ENCODE assay signal across 8 cellular contexts in genomic region chr11:107563702-107564101, GRCh38. TPM values are rescaled to one million over a fixed set of nuclear protein-coding genes. Genes with fewer than 3 reads are reported as not detected.
DNase-seq lines count a peak whose midpoint lies in the region; TF ChIP-seq lines count a peak whose summit lies in the region.

No MANE protein-coding gene starts in this region.

- no peak overlapping the region for H2AK5ac ChIP-seq in H9 (ENCODE audit: insufficient read length, low read length)

- H3K27ac ChIP-seq in H9 (ENCODE audit: insufficient read length, low read depth, low read length) = no peak overlapping the region
- peak overlapping the region; percentile 73 for H3K27ac ChIP-seq in mammary epithelial cell (ENCODE audit: insufficient read depth, low read depth, low read length)
- H3K27ac ChIP-seq in liver (ENCODE audit: low read depth in 1 of 2, low read length in 2 of 2) = no peak overlapping the region
- H3K27ac ChIP-seq in transverse colon = peak overlapping the region in 2 of 4 donors; percentile 2 to 19

- no peak overlapping the region for H3K56ac ChIP-seq in H9 (ENCODE audit: insufficient read length, low read depth, low read length)

- H3K14ac ChIP-seq in H9 (ENCODE audit: insufficient read depth, low read length) = no peak overlapping the region

- no TSS peak for BruUV-seq in mammary epithelial cell (replicated peaks; lab: Mats Ljungman, UMichigan)

- H3K4me3 ChIP-seq in mammary epithelial cell (replicated peaks in 1 of 3; ENCODE audit: insufficient read depth in 1 of 3, low read depth in 2 of 3, low read length in 3 of 3) = no peak overlapping the region
- H3K4me3 ChIP-seq in liver (ENCODE audit: low read depth in 1 of 3, low read length in 3 of 3) = no peak overlapping the region
- no peak overlapping the region for H3K4me3 ChIP-seq in transverse colon

- no peak overlapping the region for H2BK15ac ChIP-seq in H9 (ENCODE audit: low read depth, low read length)

- H3K27me3 Mint-ChIP-seq in H9 (ENCODE audit: low read depth) = no peaks in the 10 kb centered on the region; the same call in none of the 2 replicates

- H3K9me3 ChIP-seq in H9 (ENCODE audit: control insufficient read depth, low read depth, low read length) (no peaks in the 10 kb centered on the region), mammary epithelial cell (replicated peaks; ENCODE audit: insufficient read depth, low read length) (no peaks in the 10 kb centered on the region), liver (ENCODE audit: control insufficient read depth in 4 of 4, low read length in 3 of 4) (no peaks in the 10 kb centered on the region), transverse colon (no peaks in the 10 kb centered on the region)

- dilution Hi-C loops in mammary epithelial cell (cut with HindIII; ENCODE audit: low sequenced_read_pairs) = no loop called here

- no peaks in the 10 kb centered on the region for H3K9me3 Mint-ChIP-seq in H9

- H4K91ac ChIP-seq in H9 (ENCODE audit: insufficient read length, low read depth, low read length) = no peak overlapping the region

- H3K79me1 ChIP-seq in H9 (ENCODE audit: insufficient read depth, low read depth, low read length, poor library complexity, severe bottlenecking) = no peaks in the 10 kb centered on the region

- H2BK20ac ChIP-seq in H9 (ENCODE audit: low read depth, low read length, poor library complexity, severe bottlenecking) = no peak overlapping the region

- H3K27ac Mint-ChIP-seq in H9 = no peak overlapping the region

- TF ChIP-seq RAD21 in liver (IDR thresholded peaks at IDR 0.05) = peak; percentile 80

- H2AFZ ChIP-seq in H9 (ENCODE audit: low read length) (no peak overlapping the region), mammary epithelial cell (ENCODE audit: low read depth, low read length) (no peak overlapping the region)

- no peak overlapping the region for H3K23ac ChIP-seq in H9 (ENCODE audit: insufficient read length, low read depth, low read length)

- TF ChIP-seq CTCF in H9 (conservative IDR thresholded peaks at IDR 0.05) (peak; percentile 72), mammary epithelial cell (conservative IDR thresholded peaks at IDR 0.05 in 1 of 2, IDR thresholded peaks at IDR 0.05 in 1 of 2; ENCODE audit: extremely low read depth in 1 of 2, insufficient read depth in 1 of 2, low read depth in 1 of 2, low read length in 2 of 2) (peak; percentile 41 to 69), liver (IDR thresholded peaks at IDR 0.05; ENCODE audit: low read depth, low read length, missing input control) (peak; percentile 61), transverse colon (IDR thresholded peaks at IDR 0.05) (peak; percentile 42 to 51 (median 45))

- H2BK12ac ChIP-seq in H9 (ENCODE audit: insufficient read length, low read depth, low read length) = no peak overlapping the region

- no peaks in the 10 kb centered on the region for H3K27me3 ChIP-seq in H9 (ENCODE audit: insufficient read depth, low read length)
- no peaks in the 10 kb centered on the region for H3K27me3 ChIP-seq in mammary epithelial cell (ENCODE audit: insufficient read depth, low read length)
- H3K27me3 ChIP-seq in liver (ENCODE audit: control insufficient read depth in 4 of 4, insufficient read depth in 4 of 4, low read length in 3 of 4) = no peaks in the 10 kb centered on the region
- no peaks in the 10 kb centered on the region for H3K27me3 ChIP-seq in transverse colon

- H3K4me1 Mint-ChIP-seq in H9 = peaks cover 16 to 20% of the 10 kb centered on the region in 2 experiments

- CTCF ChIA-PET in mammary epithelial cell (lab: Charles Lee; ENCODE audit: low non-redundant PET) = interaction anchor here (0.7 to 1.5 kb wide), 2 partner anchors 126 to 295 kb away, joined by 3 to 8 read pairs; no protein-coding TSS in a partner anchor

- H4K8ac ChIP-seq in H9 (replicated peaks; ENCODE audit: insufficient read length, low read depth, low read length) = no peak overlapping the region

- H3K4me2 ChIP-seq in H9 (ENCODE audit: insufficient read depth, insufficient read length, low read length) (no peak overlapping the region), mammary epithelial cell (ENCODE audit: insufficient read depth, low read depth, low read length) (peak overlapping the region; percentile 79)

- H3K36me3 Mint-ChIP-seq in H9 (ENCODE audit: insufficient read depth in 1 of 3, low read depth in 3 of 3) = peaks cover 0 to 10% (median 0%) of the 10 kb centered on the region in 3 experiments; a peak in 4 of 7 replicates

- H3K4me1 ChIP-seq in H9 (ENCODE audit: insufficient read depth, low read length) (peaks cover 2% of the 10 kb centered on the region; the same call in 1 of the 2 replicates), mammary epithelial cell (ENCODE audit: insufficient read depth, low read length) (peaks cover 36% of the 10 kb centered on the region), liver (ENCODE audit: control insufficient read depth in 4 of 4, insufficient read depth in 4 of 4, low read length in 3 of 4) (peaks cover 0 to 18% (median 13%) of the 10 kb centered on the region in 4 donors), transverse colon (peaks cover 10 to 18% (median 14%) of the 10 kb centered on the region in 4 donors)

- H3K4ac ChIP-seq in H9 (ENCODE audit: low read depth, low read length) = no peak overlapping the region

- peak overlapping the region in 1 of 2 experiments; percentile 37; a peak in 1 of 5 replicates for H3K4me3 Mint-ChIP-seq in H9

- H2BK5ac ChIP-seq in H9 (ENCODE audit: insufficient read length, low read length) = no peak overlapping the region

- H4K5ac ChIP-seq in H9 (ENCODE audit: insufficient read length, low read depth, low read length) = no peak overlapping the region

- H4K20me1 ChIP-seq in H9 (ENCODE audit: control insufficient read depth, insufficient read depth, insufficient read length) (no peaks in the 10 kb centered on the region), mammary epithelial cell (ENCODE audit: insufficient read depth, low read length) (peaks cover 2% of the 10 kb centered on the region)

- peak; percentile 58 for DNase-seq in NCI-H510A treated with DMSO at 0.1 percent for 48 hours (lab: John Stamatoyannopoulos, UW)
- no peak for DNase-seq in NCI-H510A (lab: John Stamatoyannopoulos, UW)
- no peak for DNase-seq in H9
- DNase-seq in M059J (ENCODE audit: low read depth) = peak; percentile 74
- peak; percentile 43 to 87 for DNase-seq in SW 1271 (lab: John Stamatoyannopoulos, UW)
- peak; percentile 48 for DNase-seq in mammary epithelial cell
- DNase-seq in transverse colon = peak; percentile 16

- H3K18ac ChIP-seq in H9 (ENCODE audit: insufficient read length, low read depth, low read length) = no peak overlapping the region

- in situ Hi-C loops in mammary epithelial cell (cut with MboI; ENCODE audit: low sequenced_read_pairs in 2 of 2) (no loop called here), transverse colon (cut with MboI; ENCODE audit: low pct_ligation_motif_present in 1 of 4, low pct_unique_long_range_greater_than_20kb in 1 of 4, low sequenced_read_pairs in 3 of 4) (no loop called here)

- no peak for TF ChIP-seq POLR2A in transverse colon (IDR thresholded peaks at IDR 0.05)

- WGBS in H9 (ENCODE audit: extremely low coverage, insufficient read length, low lambda C conversion rate) = no CpG with 5 or more reads among the region's 2 CpGs
- 0% methylated on average over 2 of the region's 2 CpGs for WGBS in mammary epithelial cell (ENCODE audit: low coverage, missing lambda C conversion rate)
- 2% methylated on average over 2 of the region's 2 CpGs for WGBS in liver
- 0 to 8% methylated on average over 2 of the region's 2 CpGs for WGBS in transverse colon (ENCODE audit: low coverage in 1 of 2), 2 donors

- H3K9ac ChIP-seq in H9 (ENCODE audit: extremely low read depth, insufficient read length, low read length) (no peak overlapping the region), mammary epithelial cell (ENCODE audit: insufficient read depth, low read length) (peak overlapping the region; percentile 22), liver (ENCODE audit: low read depth in 1 of 2, low read length in 2 of 2) (no peak overlapping the region)

- no peaks in the 10 kb centered on the region for H3K36me3 ChIP-seq in mammary epithelial cell (ENCODE audit: insufficient read depth, low read length)
- H3K36me3 ChIP-seq in liver (ENCODE audit: control insufficient read depth in 4 of 4, insufficient read depth in 3 of 4, low read depth in 1 of 4, low read length in 3 of 4) = peaks cover 0 to 3% (median under 1%) of the 10 kb centered on the region in 4 donors
- H3K36me3 ChIP-seq in transverse colon = peaks cover 0 to 14% (median 0%) of the 10 kb centered on the region in 4 donors

- H3K79me2 ChIP-seq in H9 (ENCODE audit: insufficient read depth, low read length) (no peaks in the 10 kb centered on the region; the same call in 1 of the 2 replicates), mammary epithelial cell (ENCODE audit: insufficient read depth, low read length) (peaks cover 22% of the 10 kb centered on the region)

- peaks cover 6% of the 10 kb centered on the region for H3K23me2 ChIP-seq in H9 (ENCODE audit: insufficient read length, low read depth, low read length, poor library complexity, severe bottlenecking)

- intact Hi-C loops in mammary epithelial cell (cut with micrococcal nuclease) = loop anchor here (1.0 to 5.0 kb wide), 5 partner anchors 15 to 279 kb away; no protein-coding TSS in a partner anchor
- intact Hi-C loops in transverse colon (cut with DNase I; ENCODE audit: low total_unique reads) = no loop called here

- no peak overlapping the region for H2BK120ac ChIP-seq in H9 (ENCODE audit: low read depth, low read length, poor library complexity, severe bottlenecking)

- no peak overlapping the region for H3T11ph ChIP-seq in H9 (ENCODE audit: low read length)

- no peak for TF ChIP-seq EP300 in transverse colon (IDR thresholded peaks at IDR 0.05; ENCODE audit: low read depth)

TF ChIP-seq in liver, 16 proteins besides CTCF, POLR2A, EP300 and RAD21:
- TF ChIP-seq TAF1 (conservative IDR thresholded peaks at IDR 0.05) = no peak
- no peak for TF ChIP-seq FOXA1 (IDR thresholded peaks at IDR 0.05)
- no peak for TF ChIP-seq HNF4A (conservative IDR thresholded peaks at IDR 0.05)
- TF ChIP-seq YY1 (IDR thresholded peaks at IDR 0.05) = peak; percentile 52

RNA-seq across cellular contexts. Expression of gene ALKBH8, which starts 1.8 kb away (rescaled TPM):
- total RNA-seq in H9 (2021) = 12.7 and 15.7 TPM in 2 replicates
- 10.0 and 11.1 TPM in 2 replicates for total RNA-seq in M059J (2014; rRNA removed; shearing (Covaris generic))
- total RNA-seq in mammary epithelial cell = 1 to 10 TPM; 6.3 to 8.8 TPM
- 3.9 TPM for polyA plus RNA-seq in mammary epithelial cell
- polyA minus RNA-seq in mammary epithelial cell = 5.8 TPM
- 1 to 10 TPM; 3.4 to 4.7 TPM for total RNA-seq in liver
- polyA plus RNA-seq in liver = 1 to 10 TPM; 2.5 to 2.7 TPM
- 1 to 10 TPM in 3 of 4 donors, under 1 TPM in 1; 0.60 to 5.6 (median 3.9) TPM for total RNA-seq in transverse colon

RNA-seq across cellular contexts. Expression of gene ELMOD1, which starts 27.2 kb away (rescaled TPM):
- total RNA-seq in H9 (2021) (0.61 and 0.81 TPM in 2 replicates), mammary epithelial cell (under 1 TPM; 0.17 to 0.21 TPM), liver (not detected), transverse colon (under 1 TPM in 2 of 4 donors, not detected in 2; 0.16 to 0.27 TPM)
- 0.39 TPM in 1 of 2 replicates, not detected in the other for total RNA-seq in M059J (2014; rRNA removed; shearing (Covaris generic))
- polyA plus RNA-seq in mammary epithelial cell (0.03 TPM), liver (under 1 TPM; 0.14 to 0.42 TPM)
- not detected for polyA minus RNA-seq in mammary epithelial cell

Comparison
In these comparisons a context has a peak if more than half of its experiments do, and no peak if none do; other contexts are left out.
1. DNase-seq: peak in NCI-H510A treated with DMSO at 0.1 percent for 48 hours (single experiment), M059J (single experiment), SW 1271 (2 of 2), mammary epithelial cell (single experiment) and transverse colon (single experiment); none in NCI-H510A (single experiment) and H9 (single experiment).
2. Peak in every context shown above with its lines, with median percentiles within 50 percentile points of each other: CTCF ChIP-seq.